8 cellular contexts compared by ENCODE assay signal in genomic region chr7:1665721-1666250, GRCh38. TPM values are rescaled to one million over a fixed set of nuclear protein-coding genes. Genes with fewer than 3 reads are reported as not detected.
DNase-seq lines count a peak whose midpoint lies in the region; ATAC-seq, FAIRE-seq and TF ChIP-seq lines count a peak whose summit lies in the region.

No MANE protein-coding gene starts in this region.

- no peaks in the 10 kb centered on the region for H3K36me3 ChIP-seq in iPS DF 6.9 (ENCODE audit: control insufficient read depth, insufficient read depth, low read length)
- H3K36me3 ChIP-seq in upper lobe of left lung, result no peaks in the 10 kb centered on the region

- POLR2A ChIA-PET in activated CD8-positive, alpha-beta T cell treated with anti-CD3 and anti-CD28 coated beads for 36 hours (lab: Charles Lee), result no interaction called here
- POLR2A ChIA-PET in activated CD8-positive, alpha-beta T cell treated with anti-CD3 and anti-CD28 coated beads, Interleukin-2, amount 10 ng/mL, durations not matched to agents 7 days and 5 days (lab: Charles Lee), result no interaction called here

- H3K27me3 ChIP-seq in iPS DF 6.9 (ENCODE audit: control insufficient read depth, insufficient read depth, low read length), result peaks cover 48% of the 10 kb centered on the region
- H3K27me3 ChIP-seq in upper lobe of left lung, result peaks cover 0 to 73% (median 47%) of the 10 kb centered on the region in 4 donors

- no peaks in the 10 kb centered on the region for H3K9me3 Mint-ChIP-seq in activated CD8-positive, alpha-beta T cell treated with anti-CD3 and anti-CD28 coated beads for 36 hours
- no peaks in the 10 kb centered on the region for H3K9me3 Mint-ChIP-seq in activated CD8-positive, alpha-beta T cell treated with anti-CD3 and anti-CD28 coated beads, Interleukin-2, amount 10 ng/mL, durations not matched to agents 7 days and 5 days (ENCODE audit: insufficient read depth)

- intact Hi-C loops in activated CD8-positive, alpha-beta T cell treated with anti-CD3 and anti-CD28 coated beads for 36 hours (cut with micrococcal nuclease), result no loop called here

- no peak for TF ChIP-seq POLR2A in upper lobe of left lung (IDR thresholded peaks at IDR 0.05)

- no peaks in the 10 kb centered on the region for H3K36me3 Mint-ChIP-seq in activated CD8-positive, alpha-beta T cell treated with anti-CD3 and anti-CD28 coated beads for 36 hours (ENCODE audit: low read depth)
- no peaks in the 10 kb centered on the region for H3K36me3 Mint-ChIP-seq in activated CD8-positive, alpha-beta T cell treated with anti-CD3 and anti-CD28 coated beads, Interleukin-2, amount 10 ng/mL, durations not matched to agents 7 days and 5 days (ENCODE audit: low read depth)

- WGBS in iPS DF 6.9 (ENCODE audit: insufficient coverage, insufficient read length), result no CpG with 5 or more reads among the region's 71 CpGs
- WGBS in upper lobe of left lung, 2 donors, result 0% methylated on average over 17 of the region's 71 CpGs; no CpG with 5 or more reads in 1 of the 2 donors

- no peak for TF ChIP-seq CTCF in activated CD8-positive, alpha-beta T cell treated with anti-CD3 and anti-CD28 coated beads for 36 hours (IDR thresholded peaks at IDR 0.05)
- no peak for TF ChIP-seq CTCF in upper lobe of left lung (IDR thresholded peaks at IDR 0.05)

- H3K4me3 ChIP-seq in iPS DF 6.9 (ENCODE audit: low read length) (peak overlapping the region; percentile 33; the same call in 1 of the 2 replicates), upper lobe of left lung (peak overlapping the region; percentile 48 to 62 (median 50))

- CTCF ChIA-PET in activated CD8-positive, alpha-beta T cell treated with anti-CD3 and anti-CD28 coated beads for 36 hours (lab: Charles Lee), result no interaction called here
- CTCF ChIA-PET in activated CD8-positive, alpha-beta T cell treated with anti-CD3 and anti-CD28 coated beads, Interleukin-2, amount 10 ng/mL, durations not matched to agents 7 days and 5 days (lab: Charles Lee), result no interaction called here

- H3K9me3 ChIP-seq in iPS DF 6.9 (ENCODE audit: control insufficient read depth, insufficient read depth, low read length) (no peaks in the 10 kb centered on the region), upper lobe of left lung (no peaks in the 10 kb centered on the region)

- H3K27ac Mint-ChIP-seq in activated CD8-positive, alpha-beta T cell treated with anti-CD3 and anti-CD28 coated beads for 36 hours, result no peak overlapping the region
- H3K27ac Mint-ChIP-seq in activated CD8-positive, alpha-beta T cell treated with anti-CD3 and anti-CD28 coated beads, Interleukin-2, amount 10 ng/mL, durations not matched to agents 7 days and 5 days, result no peak overlapping the region

- peaks cover 8% of the 10 kb centered on the region for H3K4me1 ChIP-seq in iPS DF 6.9 (ENCODE audit: control insufficient read depth, insufficient read depth, low read length)
- H3K4me1 ChIP-seq in upper lobe of left lung, result peaks cover 44 to 70% (median 57%) of the 10 kb centered on the region in 4 donors

- H3K4me3 Mint-ChIP-seq in activated CD8-positive, alpha-beta T cell treated with anti-CD3 and anti-CD28 coated beads for 36 hours, result no peak overlapping the region
- H3K4me3 Mint-ChIP-seq in activated CD8-positive, alpha-beta T cell treated with anti-CD3 and anti-CD28 coated beads, Interleukin-2, amount 10 ng/mL, durations not matched to agents 7 days and 5 days, result no peak overlapping the region

- TF ChIP-seq EP300 in upper lobe of left lung (IDR thresholded peaks at IDR 0.05), result no peak

- FAIRE-seq in GM19239 (lab: Jason Lieb, UNC), result no peak

- peak; percentile 17 for DNase-seq in activated CD8-positive, alpha-beta T cell treated with anti-CD3 and anti-CD28 coated beads for 36 hours
- DNase-seq in activated CD8-positive, alpha-beta T cell treated with anti-CD3 and anti-CD28 coated beads, Interleukin-2, amount 10 ng/mL, durations not matched to agents 7 days and 5 days, result no peak
- DNase-seq in activated CD8-positive, alpha-beta memory T cell treated with anti-CD3 and anti-CD28 coated beads, Interleukin-2, amount 50 U/mL, for 48 hours, result peak; percentile 58
- DNase-seq in iPS DF 6.9 (ENCODE audit: low read depth, low spot score) (no peak), upper lobe of left lung (peak in 1 of 2 donors; percentile 87), DMS79 (lab: John Stamatoyannopoulos, UW) (no peak), GM19239 (ENCODE audit: insufficient read length, low spot score) (no peak)

- peaks cover 5% of the 10 kb centered on the region for H3K4me1 Mint-ChIP-seq in activated CD8-positive, alpha-beta T cell treated with anti-CD3 and anti-CD28 coated beads for 36 hours (ENCODE audit: low read depth)
- peaks cover 4% of the 10 kb centered on the region for H3K4me1 Mint-ChIP-seq in activated CD8-positive, alpha-beta T cell treated with anti-CD3 and anti-CD28 coated beads, Interleukin-2, amount 10 ng/mL, durations not matched to agents 7 days and 5 days (ENCODE audit: low read depth)

- peak; percentile 35 for ATAC-seq in activated CD8-positive, alpha-beta T cell treated with anti-CD3 and anti-CD28 coated beads for 36 hours
- ATAC-seq in activated CD8-positive, alpha-beta T cell treated with anti-CD3 and anti-CD28 coated beads, Interleukin-2, amount 10 ng/mL, durations not matched to agents 7 days and 5 days, result no peak
- ATAC-seq in upper lobe of left lung (ENCODE audit: low FRiP score in 2 of 2), result peak in 1 of 2 donors; percentile 42
- ATAC-seq in GM18519 (IDR thresholded peaks at IDR 0.05; ENCODE audit: low FRiP score, unreplicated experiment), result no peak

- H3K27me3 Mint-ChIP-seq in activated CD8-positive, alpha-beta T cell treated with anti-CD3 and anti-CD28 coated beads for 36 hours, result peaks cover 38% of the 10 kb centered on the region
- H3K27me3 Mint-ChIP-seq in activated CD8-positive, alpha-beta T cell treated with anti-CD3 and anti-CD28 coated beads, Interleukin-2, amount 10 ng/mL, durations not matched to agents 7 days and 5 days (ENCODE audit: low read depth), result peaks cover 42% of the 10 kb centered on the region

- no peak overlapping the region for H3K27ac ChIP-seq in iPS DF 6.9 (ENCODE audit: low read length)
- H3K27ac ChIP-seq in upper lobe of left lung, result no peak overlapping the region

RNA-seq across cellular contexts. Expression of gene ELFN1, which starts 4.3 kb away (rescaled TPM):
- total RNA-seq in activated CD8-positive, alpha-beta T cell treated with anti-CD3 and anti-CD28 coated beads for 36 hours, result under 1 TPM; 0.20 to 0.36 TPM
- not detected for total RNA-seq in activated CD8-positive, alpha-beta T cell treated with anti-CD3 and anti-CD28 coated beads, Interleukin-2, amount 10 ng/mL, durations not matched to agents 7 days and 5 days
- 1 to 10 TPM in 2 of 6 donors, under 1 TPM in 3, not detected in 1; 0.11 to 3.0 (median 0.30) TPM for total RNA-seq in upper lobe of left lung

Comparison
In these comparisons a context has a peak if more than half of its experiments do, and no peak if none do; other contexts are left out.
1. DNase-seq: peak in activated CD8-positive, alpha-beta T cell treated with anti-CD3 and anti-CD28 coated beads for 36 hours (single experiment) and activated CD8-positive, alpha-beta memory T cell treated with anti-CD3 and anti-CD28 coated beads, Interleukin-2, amount 50 U/mL, for 48 hours (single experiment); none in activated CD8-positive, alpha-beta T cell treated with anti-CD3 and anti-CD28 coated beads, Interleukin-2, amount 10 ng/mL, durations not matched to agents 7 days and 5 days (single experiment), iPS DF 6.9 (single experiment), DMS79 (single experiment) and GM19239 (single experiment).